Comparison of ENCODE assay signal across 8 cellular contexts in the genomic region with DNA sequence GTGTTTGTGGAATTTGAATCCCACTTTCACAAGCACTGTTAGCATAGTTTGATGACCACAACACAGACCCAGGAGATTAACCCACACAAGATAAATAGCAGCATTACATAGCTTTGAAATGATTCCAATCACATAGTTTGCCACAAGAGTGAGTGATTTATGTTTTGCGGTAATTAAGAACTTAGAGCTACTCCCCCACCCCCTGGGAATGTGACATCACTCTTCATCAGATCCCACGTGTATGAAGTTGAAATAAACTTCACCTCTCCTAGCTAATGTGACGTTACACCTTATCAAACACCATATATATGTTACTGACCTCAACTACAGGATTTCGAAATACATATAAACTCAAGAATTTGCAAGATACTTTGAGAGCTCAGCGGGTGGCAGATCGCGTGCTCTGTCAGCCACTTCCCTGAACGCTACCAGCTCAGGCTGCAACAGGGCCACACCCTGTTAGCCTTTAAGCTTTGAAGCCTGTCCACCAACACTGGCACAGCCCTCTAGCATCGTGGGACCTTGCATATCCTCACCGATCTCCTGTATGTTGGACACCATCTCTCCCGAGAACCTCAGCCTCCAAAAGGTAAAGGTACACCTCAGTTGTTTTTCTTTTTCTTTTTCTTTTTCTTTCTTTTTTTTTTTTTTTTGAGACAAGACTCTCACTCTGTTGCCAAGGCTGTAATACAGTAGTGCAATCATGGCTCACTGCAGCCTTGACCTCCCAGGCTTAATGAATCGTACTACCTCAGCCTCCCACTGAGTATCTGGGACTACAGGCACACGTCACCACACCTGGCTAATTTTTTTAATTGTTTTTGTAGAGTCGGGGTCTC. TPM values are rescaled to one million over a fixed set of nuclear protein-coding genes. Genes with fewer than 3 reads are reported as not detected.
DNase-seq lines count a peak whose midpoint lies in the region; ATAC-seq and TF ChIP-seq lines count a peak whose summit lies in the region.

No MANE protein-coding gene starts in this region.

- H3K9me3 Mint-ChIP-seq in activated T-cell treated with anti-CD3 and anti-CD28 coated beads, Interleukin-2, amount 50 U/mL, for 72 hours, result no peaks in the 10 kb centered on the region

- no peak for TF ChIP-seq CTCF in KMS-11 (conservative IDR thresholded peaks at IDR 0.05; ENCODE audit: low read depth, low read length)

- H4K20me1 ChIP-seq in KMS-11 (ENCODE audit: insufficient read depth), result peaks cover under 1% of the 10 kb centered on the region; the same call in 1 of the 2 replicates

- H3K27ac ChIP-seq in KMS-11 (no peak overlapping the region), substantia nigra (ENCODE audit: low read depth, low read length, poor library complexity, severe bottlenecking) (no peak overlapping the region)

- H3K4me1 Mint-ChIP-seq in activated T-cell treated with anti-CD3 and anti-CD28 coated beads, Interleukin-2, amount 50 U/mL, for 72 hours (ENCODE audit: low read depth), result peaks cover 31% of the 10 kb centered on the region

- H3K79me2 ChIP-seq in KMS-11 (ENCODE audit: insufficient read depth, low read depth), result peaks cover 23% of the 10 kb centered on the region

- H3K4me3 ChIP-seq in KMS-11 (IDR thresholded peaks at IDR 0.05; ENCODE audit: insufficient read depth, low read depth, low read length), result no peak overlapping the region

- peak overlapping the region; percentile 60; the same call in 1 of the 2 replicates for H3K4me2 ChIP-seq in KMS-11

- peak overlapping the region; percentile 39 to 73 for H3K4me3 Mint-ChIP-seq in activated T-cell treated with anti-CD3 and anti-CD28 coated beads, Interleukin-2, amount 50 U/mL, for 72 hours

- DNase-seq in DMS79 treated with DMSO at 0.1 percent for 48 hours (lab: John Stamatoyannopoulos, UW) (peak; percentile 3), left kidney (ENCODE audit: low read depth, low spot score) (peak; percentile 65), substantia nigra (lab: John Stamatoyannopoulos, UW) (no peak), medulla oblongata (ENCODE audit: extremely low spot score) (no peak)
- DNase-seq in activated T-cell treated with anti-CD3 and anti-CD28 coated beads, Interleukin-2, amount 50 U/mL, for 72 hours, result peak; percentile 19 to 20

- peak overlapping the region; percentile 86 for H3K27ac Mint-ChIP-seq in activated T-cell treated with anti-CD3 and anti-CD28 coated beads, Interleukin-2, amount 50 U/mL, for 72 hours

- H3K27me3 Mint-ChIP-seq in activated T-cell treated with anti-CD3 and anti-CD28 coated beads, Interleukin-2, amount 50 U/mL, for 72 hours (ENCODE audit: low read depth), result peaks cover 27% of the 10 kb centered on the region

- no peaks in the 10 kb centered on the region for H3K27me3 ChIP-seq in KMS-11 (ENCODE audit: insufficient read depth, low read depth)

- H3K4me1 ChIP-seq in KMS-11 (ENCODE audit: low read depth, poor library complexity, severe bottlenecking), result peaks cover 18% of the 10 kb centered on the region

- no peaks in the 10 kb centered on the region for H3K36me3 ChIP-seq in KMS-11 (ENCODE audit: insufficient read depth)

- H3K36me3 Mint-ChIP-seq in activated T-cell treated with anti-CD3 and anti-CD28 coated beads, Interleukin-2, amount 50 U/mL, for 72 hours (ENCODE audit: insufficient read depth in 2 of 2), result peaks cover 1 to 4% of the 10 kb centered on the region in 2 donors

- H3K9ac ChIP-seq in KMS-11, result no peak overlapping the region

- no peak for ATAC-seq in activated T-cell treated with anti-CD3 and anti-CD28 coated beads, Interleukin-2, amount 50 U/mL, for 72 hours (replicated peaks in 1 of 2)
- ATAC-seq in GM21390 (IDR thresholded peaks at IDR 0.05; ENCODE audit: unreplicated experiment) (no peak), HG03108 (IDR thresholded peaks at IDR 0.05; ENCODE audit: unreplicated experiment) (no peak)

- H2AFZ ChIP-seq in KMS-11 (ENCODE audit: low read depth), result peak overlapping the region; percentile 89; the same call in 1 of the 2 replicates

RNA-seq across cellular contexts. Expression of gene AGTPBP1, which starts 1.8 kb away (rescaled TPM):
- total RNA-seq in activated T-cell treated with anti-CD3 and anti-CD28 coated beads, Interleukin-2, amount 50 U/mL, for 72 hours, result 10 to 100 TPM; 52.3 to 58.2 TPM

Comparison
In these comparisons a context has a peak if more than half of its experiments do, and no peak if none do; other contexts are left out.
1. DNase-seq: peak in DMS79 treated with DMSO at 0.1 percent for 48 hours (single experiment), activated T-cell treated with anti-CD3 and anti-CD28 coated beads, Interleukin-2, amount 50 U/mL, for 72 hours (2 of 2) and left kidney (single experiment); none in substantia nigra (0 of 49) and medulla oblongata (single experiment).